In genomic region chr5:123098767-123099513, GRCh38 we compare ENCODE assay signal across 10 cellular contexts. TPM values are rescaled to one million over a fixed set of nuclear protein-coding genes. Genes with fewer than 3 reads are reported as not detected.
DNase-seq lines count a peak whose midpoint lies in the region; ATAC-seq, FAIRE-seq and TF ChIP-seq lines count a peak whose summit lies in the region.
"Had no signal": no experiment of that assay in that cellular context is flagged by ENCODE, and none has a peak within 500 bp of the region (broad histone marks: within the 10 kb centered on the region; RNA-seq: fewer than 3 reads in every experiment).

No MANE protein-coding gene starts in this region.

- ATAC-seq in foreskin keratinocyte = peak; percentile 37
- no peak for ATAC-seq in CD4-positive, alpha-beta T cell (ENCODE audit: poor library complexity)

- peak overlapping the region; percentile 65 for H3K23ac ChIP-seq in neuronal stem cell (ENCODE audit: low read depth, low read length, poor library complexity)

- H3K36me3 Mint-ChIP-seq in CD4-positive, alpha-beta T cell (ENCODE audit: low read depth) = no peaks in the 10 kb centered on the region

- H3K4me1 ChIP-seq in foreskin keratinocyte = no peaks in the 10 kb centered on the region
- peaks cover 0 to 12% of the 10 kb centered on the region in 2 donors for H3K4me1 ChIP-seq in neuronal stem cell (ENCODE audit: control insufficient read depth in 2 of 2, insufficient read depth in 1 of 2, low read depth in 1 of 2, low read length in 2 of 2)
- H3K4me1 ChIP-seq in small intestine (ENCODE audit: control insufficient read depth in 2 of 2, insufficient read depth in 1 of 2, low read depth in 1 of 2, low read length in 1 of 2) = no peaks in the 10 kb centered on the region
- H3K4me1 ChIP-seq: BLaER1 had no signal

- H3K27ac ChIP-seq in WERI-Rb-1 (no peak overlapping the region), foreskin keratinocyte (no peak overlapping the region), neuronal stem cell (replicated peaks; ENCODE audit: low read length) (no peak overlapping the region), small intestine (ENCODE audit: low read depth in 1 of 2, low read length in 1 of 2) (no peak overlapping the region)
- H3K27ac ChIP-seq in CD4-positive, alpha-beta T cell (ENCODE audit: low read depth, low read length) = no peak overlapping the region
- H3K27ac ChIP-seq: BLaER1 had no signal

- no peak overlapping the region for H3K9ac ChIP-seq in neuronal stem cell (ENCODE audit: low read depth, low read length, poor library complexity)
- H3K9ac ChIP-seq: BLaER1 had no signal

- peaks cover 34% of the 10 kb centered on the region for H3K27me3 ChIP-seq in WERI-Rb-1 (ENCODE audit: insufficient read depth, low read depth, severe bottlenecking)
- H3K27me3 ChIP-seq in foreskin keratinocyte = peaks cover 82% of the 10 kb centered on the region
- H3K27me3 ChIP-seq in neuronal stem cell (ENCODE audit: control insufficient read depth in 3 of 3, insufficient read depth in 3 of 3, low read depth in 1 of 3, low read length in 3 of 3) = peaks cover 29 to 100% (median 65%) of the 10 kb centered on the region in 3 experiments
- peaks cover 5 to 32% of the 10 kb centered on the region in 2 donors for H3K27me3 ChIP-seq in small intestine (ENCODE audit: control insufficient read depth in 2 of 2, insufficient read depth in 2 of 2, low read length in 2 of 2)
- H3K27me3 ChIP-seq in CD4-positive, alpha-beta T cell (ENCODE audit: control insufficient read depth, insufficient read depth, low read length) = peaks cover 78% of the 10 kb centered on the region

- peak overlapping the region; percentile 74 for H3K18ac ChIP-seq in neuronal stem cell (ENCODE audit: low read length)

- no peaks in the 10 kb centered on the region for H3K9me3 Mint-ChIP-seq in CD4-positive, alpha-beta T cell

- no peak for FAIRE-seq in small intestine (lab: Jason Lieb, UNC)

- WGBS in neuronal stem cell (ENCODE audit: extremely low coverage in 2 of 2, insufficient read length in 2 of 2, insufficient replicate concordance in 1 of 2), 2 donors = no CpG with 5 or more reads among the region's 44 CpGs
- WGBS in small intestine, 3 donors = 10 to 26% (median 17%) methylated on average over 42 to 44 of the region's 44 CpGs

- POLR2A ChIA-PET in CD4-positive, alpha-beta T cell (lab: Charles Lee) = no interaction called here

- peaks cover 75% of the 10 kb centered on the region for H3K27me3 Mint-ChIP-seq in CD4-positive, alpha-beta T cell

- H3K4me3 ChIP-seq in AG09309 (ENCODE audit: control insufficient read depth, low read depth, low read length) (peak overlapping the region; percentile 43), WERI-Rb-1 (ENCODE audit: low read depth, low read length) (peak overlapping the region; percentile 45), neuronal stem cell (ENCODE audit: low read length in 2 of 2) (peak overlapping the region in 1 of 2 donors; percentile 59), small intestine (ENCODE audit: low read depth in 1 of 2, low read length in 2 of 2) (no peak overlapping the region)
- H3K4me3 ChIP-seq: BLaER1 had no signal

- peaks cover 12% of the 10 kb centered on the region for H3K4me1 Mint-ChIP-seq in CD4-positive, alpha-beta T cell (ENCODE audit: low read depth)

- H3K36me3 ChIP-seq in WERI-Rb-1 (no peaks in the 10 kb centered on the region), neuronal stem cell (replicated peaks in 1 of 2; ENCODE audit: control insufficient read depth in 2 of 2, insufficient read depth in 2 of 2, low read length in 2 of 2) (no peaks in the 10 kb centered on the region), small intestine (ENCODE audit: control insufficient read depth in 2 of 2, insufficient read depth in 2 of 2, low read length in 2 of 2) (no peaks in the 10 kb centered on the region)
- H3K36me3 ChIP-seq: BLaER1 had no signal

- no peak overlapping the region for H3K14ac ChIP-seq in neuronal stem cell (ENCODE audit: low read length)

- no peak overlapping the region for H2BK120ac ChIP-seq in neuronal stem cell (ENCODE audit: low read depth, low read length)

- no peak overlapping the region for H3K27ac Mint-ChIP-seq in CD4-positive, alpha-beta T cell

- no peak overlapping the region for H2BK15ac ChIP-seq in neuronal stem cell (ENCODE audit: low read length)

- no peak overlapping the region for H3K4ac ChIP-seq in neuronal stem cell (ENCODE audit: low read length)

- intact Hi-C loops in CD4-positive, alpha-beta T cell (cut with DNase I, micrococcal nuclease) = no loop called here

- no peak overlapping the region for H2BK5ac ChIP-seq in neuronal stem cell (ENCODE audit: low read length)

- no peak overlapping the region for H4K8ac ChIP-seq in neuronal stem cell (ENCODE audit: low read depth, low read length)

- H3K79me1 ChIP-seq in neuronal stem cell (ENCODE audit: low read depth, low read length) = no peaks in the 10 kb centered on the region

- H2BK12ac ChIP-seq in neuronal stem cell (ENCODE audit: low read length) = no peak overlapping the region

- no peak for DNase-seq in AG09309 (ENCODE audit: low read depth)
- DNase-seq in WERI-Rb-1 = no peak
- DNase-seq in foreskin keratinocyte = peak in 1 of 2 donors; percentile 39
- no peak for DNase-seq in neuronal stem cell (ENCODE audit: low spot score)
- no peak for DNase-seq in small intestine
- DNase-seq in CD4-positive, alpha-beta T cell = no peak
- no peak for DNase-seq in NCI-H2196 treated with DMSO at 0.1 percent for 48 hours (lab: John Stamatoyannopoulos, UW; ENCODE audit: unreplicated experiment)
- no peak for DNase-seq in NOMO-1 (lab: John Stamatoyannopoulos, UW; ENCODE audit: unreplicated experiment in 2 of 2)
- DNase-seq: activated CD8-positive, alpha-beta memory T cell treated with anti-CD3 and anti-CD28 coated beads, Interleukin-2, amount 50 U/mL, for 4 hours had no signal

- H2AK5ac ChIP-seq in neuronal stem cell (ENCODE audit: low read depth, low read length) = no peak overlapping the region

- H4K91ac ChIP-seq in neuronal stem cell (ENCODE audit: low read depth, low read length, poor library complexity) = no peak overlapping the region

- H3K4me3 Mint-ChIP-seq in CD4-positive, alpha-beta T cell = no peak overlapping the region

- CTCF ChIA-PET in CD4-positive, alpha-beta T cell (lab: Charles Lee) = no interaction called here

- TF ChIP-seq CTCF in AG09309 (IDR thresholded peaks at IDR 0.05; ENCODE audit: control insufficient read depth, insufficient read depth, low read depth, low read length, missing control alignments) = no peak
- no peak for TF ChIP-seq CTCF in WERI-Rb-1 (IDR thresholded peaks at IDR 0.05; ENCODE audit: low read depth, low read length)
- no peak for TF ChIP-seq CTCF in foreskin keratinocyte (conservative IDR thresholded peaks at IDR 0.05)
- TF ChIP-seq CTCF in CD4-positive, alpha-beta T cell (IDR thresholded peaks at IDR 0.05) = no peak

- H3K4me2 ChIP-seq in neuronal stem cell (ENCODE audit: insufficient read depth, low read length, poor library complexity, severe bottlenecking) = peak overlapping the region; percentile 76
- H3K4me2 ChIP-seq: BLaER1 had no signal

- H3K9me3 ChIP-seq in WERI-Rb-1 (ENCODE audit: severe bottlenecking) (no peaks in the 10 kb centered on the region), neuronal stem cell (replicated peaks in 1 of 2; ENCODE audit: control insufficient read depth in 2 of 2, insufficient read depth in 1 of 2, low read depth in 1 of 2, low read length in 2 of 2) (peaks cover 0 to 2% of the 10 kb centered on the region in 2 donors), small intestine (ENCODE audit: control insufficient read depth, low read depth) (no peaks in the 10 kb centered on the region)
- H3K9me3 ChIP-seq in CD4-positive, alpha-beta T cell (ENCODE audit: control insufficient read depth, low read length) = no peaks in the 10 kb centered on the region

- peak overlapping the region; percentile 64 for H2AFZ ChIP-seq in neuronal stem cell (ENCODE audit: low read length)

RNA-seq across cellular contexts. Expression of gene PRDM6, which starts 9.9 kb away (rescaled TPM):
- 0.07 TPM in 2 replicates for total RNA-seq in foreskin keratinocyte
- polyA plus RNA-seq in foreskin keratinocyte = 0.01 TPM in 2 replicates
- polyA plus RNA-seq in neuronal stem cell (2013, experiment 1 of 2) = 0.01 TPM
- polyA plus RNA-seq in neuronal stem cell (2013, experiment 2 of 2) = 0.01 TPM
- polyA plus RNA-seq in small intestine = under 1 TPM in 2 of 3 donors, not detected in 1; 0.34 to 0.54 TPM
- total RNA-seq in CD4-positive, alpha-beta T cell = not detected

Comparison
In these comparisons a context has a peak if more than half of its experiments do, and no peak if none do; other contexts are left out.
1. H3K4me3 ChIP-seq: peak in AG09309 (single experiment) and WERI-Rb-1 (single experiment); none in small intestine (0 of 2).